ENCODE assay signal across 8 cellular contexts in the genomic region with DNA sequence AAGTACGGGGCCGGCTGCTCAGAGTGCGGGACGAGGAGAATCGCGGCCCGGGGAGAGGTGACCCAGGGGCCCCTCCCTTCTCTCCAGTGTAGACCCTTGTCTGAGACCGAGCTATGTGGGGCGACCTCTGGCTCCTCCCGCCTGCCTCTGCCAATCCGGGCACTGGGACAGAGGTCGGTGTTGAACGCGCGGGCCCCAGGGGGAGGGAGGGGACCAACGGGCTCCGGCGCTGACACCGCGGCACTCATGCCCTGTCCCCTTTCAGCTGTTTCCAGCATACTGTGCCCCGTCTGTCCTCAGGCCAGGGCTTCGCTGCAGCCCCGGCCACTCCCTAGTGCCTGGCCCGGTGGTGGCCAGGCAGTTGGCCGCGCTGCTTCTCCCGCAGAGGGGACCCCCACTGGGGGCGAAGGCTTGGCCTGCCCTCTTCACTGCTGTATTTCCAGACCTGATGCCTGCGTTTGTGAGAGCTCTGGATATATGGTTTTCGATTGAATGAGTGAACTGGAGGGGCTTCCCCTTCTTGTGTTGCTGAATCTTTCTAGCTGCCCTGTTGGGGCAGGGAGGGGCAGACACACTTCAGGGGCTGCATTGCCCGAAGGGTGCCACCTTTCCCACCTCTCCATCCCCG. TPM values are rescaled to one million over a fixed set of nuclear protein-coding genes. Genes with fewer than 3 reads are reported as not detected.
A peak's percentile ranks its signal among the peaks of the same experiment; 100 is the strongest.
DNase-seq lines count a peak whose midpoint lies in the region; ATAC-seq, FAIRE-seq and TF ChIP-seq lines count a peak whose summit lies in the region.

No MANE protein-coding gene starts in this region.

- peaks cover 40% of the 10 kb centered on the region for H3K4me1 ChIP-seq in HepG2 (ENCODE audit: insufficient read depth, low read length)

- peaks cover 36 to 43% of the 10 kb centered on the region in 2 experiments for H3K36me3 ChIP-seq in HepG2 (replicated peaks in 1 of 2; ENCODE audit: control insufficient read depth in 1 of 2, insufficient read depth in 2 of 2, low read length in 2 of 2)

- BruUV-seq in HepG2 (replicated peaks; lab: Mats Ljungman, UMichigan): no TSS peak

- 4% methylated on average over 17 of the region's 32 CpGs for WGBS in HepG2 (ENCODE audit: low lambda C conversion rate)

- H2AFZ ChIP-seq in HepG2 (ENCODE audit: low read length): no peak overlapping the region

- peaks cover 46% of the 10 kb centered on the region for H3K79me2 ChIP-seq in HepG2 (ENCODE audit: insufficient read depth, low read length)

- H4K20me1 ChIP-seq in HepG2 (ENCODE audit: insufficient read depth, low read length): peaks cover 24% of the 10 kb centered on the region

- no peak for TF ChIP-seq CTCF in D721Med (IDR thresholded peaks at IDR 0.05; ENCODE audit: insufficient read depth, missing control alignments)
- TF ChIP-seq CTCF in HepG2 (CRISPR knock-in tag; IDR thresholded peaks at IDR 0.05): peak; percentile 37

- intact Hi-C loops in HepG2 (cut with micrococcal nuclease; ENCODE audit: unreplicated experiment): loop anchor here (2.0 to 5.0 kb wide), 3 partner anchors 65 to 145 kb away; partner anchors contain the start of genes STEAP3 and TMEM37

- POLR2A ChIA-PET in HepG2 (lab: Yijun Ruan, JAX): interaction anchor here (0.9 to 2.2 kb wide), 17 partner anchors 10 to 120 kb away, joined by 3 to 26 read pairs (median 5); partner anchors contain the start of gene TMEM37

- FAIRE-seq in D721Med (lab: Jason Lieb, UNC): no peak
- peak; percentile 44 for FAIRE-seq in HepG2 (lab: Jason Lieb, UNC)

- in situ Hi-C loops in HepG2 (cut with HindIII; ENCODE audit: extremely low pct_ligation_motif_present, low pct_unique_long_range_greater_than_20kb): no loop called here

- CTCF ChIA-PET in HepG2 (lab: Yijun Ruan, JAX; ENCODE audit: low intra/inter-chr PET ratio, low total read pairs): no interaction called here

- peak overlapping the region; percentile 99 for H3K4me2 ChIP-seq in HepG2 (ENCODE audit: low read depth, low read length)

- ATAC-seq in GM21423 (IDR thresholded peaks at IDR 0.05; ENCODE audit: unreplicated experiment) (peak; percentile 27), HepG2 (peak; percentile 87)
- ATAC-seq in activated CD4-positive, CD25-positive, alpha-beta regulatory T cell treated with anti-CD3 and anti-CD28 coated beads, Interleukin-2, amount 50 U/mL, for 24 hours: peak; percentile 22 to 26

- no peaks in the 10 kb centered on the region; a peak in 1 of 5 replicates for H3K27me3 ChIP-seq in HepG2 (ENCODE audit: control insufficient read depth in 1 of 2, insufficient read depth in 2 of 2, low read length in 2 of 2)

- peak; percentile 57 for DNase-seq in D721Med (ENCODE audit: insufficient read length, low spot score)
- peak; percentile 69 for DNase-seq in HuH-7 (ENCODE audit: low spot score)
- DNase-seq in HepG2 (ENCODE audit: low spot score): peak; percentile 73
- peak in 2 of 3 experiments; percentile 8 to 54 for DNase-seq in stimulated activated CD4-positive, alpha-beta T cell treated with anti-CD3 and anti-CD28 coated beads, TNF-alpha, amount 100 ng/mL, for 24 hours (ENCODE audit: low read depth in 3 of 3)
- DNase-seq in HPDE6-E6E7 (ENCODE audit: extremely low spot score): no peak

- H3K9ac ChIP-seq in HepG2 (ENCODE audit: insufficient read depth, low read depth, low read length): peak overlapping the region; percentile 84

- H3K4me3 ChIP-seq in HepG2 (replicated peaks in 1 of 3; ENCODE audit: insufficient read depth in 1 of 3, low read depth in 2 of 3, low read length in 3 of 3): peak overlapping the region; percentile 86 to 95 (median 88)

- H3K27ac ChIP-seq in cingulate gyrus (ENCODE audit: low read depth, low read length) (peak overlapping the region; percentile 86), HepG2 (ENCODE audit: extremely low read length, insufficient read depth, low read length) (peak overlapping the region; percentile 84)

- TF ChIP-seq RAD21 in HepG2 (CRISPR knock-in tag; IDR thresholded peaks at IDR 0.05): peak; percentile 9; the same call in 1 of the 2 replicates

- no peaks in the 10 kb centered on the region for H3K9me3 ChIP-seq in HepG2 (ENCODE audit: low read length)

- TF ChIP-seq POLR2A in HepG2 (IDR thresholded peaks at IDR 0.05; ENCODE audit: insufficient read depth in 1 of 2, low read depth in 2 of 2, low read length in 2 of 2): peak in 1 of 2 experiments; percentile 45; a peak in 1 of 4 replicates

- TF ChIP-seq EP300 in HepG2 (IDR thresholded peaks at IDR 0.05; ENCODE audit: low read depth in 2 of 2, low read length in 2 of 2) (no peak), HepG2 (CRISPR knock-in tag; IDR thresholded peaks at IDR 0.05; ENCODE audit: borderline replicate concordance) (no peak)

TF ChIP-seq in HepG2, 621 proteins besides CTCF, POLR2A, EP300 and RAD21 (continues in another document):
- 0 out of 2 replicates have a peak, but pooled peaks have one; percentile 18 for TF ChIP-seq NRL (CRISPR knock-in tag; IDR thresholded peaks at IDR 0.05; ENCODE audit: borderline replicate concordance)
- 0 out of 2 replicates have a peak, but pooled peaks have one; percentile 16 for TF ChIP-seq ZNF782 (CRISPR knock-in tag; IDR thresholded peaks at IDR 0.05; ENCODE audit: borderline replicate concordance)
- no peak for TF ChIP-seq JUND (CRISPR knock-in tag; IDR thresholded peaks at IDR 0.05)
- TF ChIP-seq, protein P1, sequence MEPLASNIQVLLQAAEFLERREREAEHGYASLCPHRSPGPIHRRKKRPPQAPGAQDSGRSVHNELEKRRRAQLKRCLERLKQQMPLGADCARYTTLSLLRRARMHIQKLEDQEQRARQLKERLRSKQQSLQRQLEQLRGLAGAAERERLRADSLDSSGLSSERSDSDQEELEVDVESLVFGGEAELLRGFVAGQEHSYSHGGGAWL (CRISPR knock-in tag; IDR thresholded peaks at IDR 0.05): no peak; the same call in 1 of the 2 replicates
- TF ChIP-seq PHF8 (CRISPR knock-in tag; IDR thresholded peaks at IDR 0.05): no peak
- TF ChIP-seq AKAP8 (CRISPR knock-in tag; IDR thresholded peaks at IDR 0.05): no peak
- peak; percentile 99 for TF ChIP-seq PPARG (CRISPR knock-in tag; conservative IDR thresholded peaks at IDR 0.05)
- TF ChIP-seq ZNF326 (CRISPR knock-in tag; IDR thresholded peaks at IDR 0.05; ENCODE audit: borderline replicate concordance): 0 out of 2 replicates have a peak, but pooled peaks have one; percentile 44
- peak; percentile 63; the same call in 1 of the 2 replicates for TF ChIP-seq PITX1 (CRISPR knock-in tag; IDR thresholded peaks at IDR 0.05)
- TF ChIP-seq SP5 (CRISPR knock-in tag; IDR thresholded peaks at IDR 0.05; ENCODE audit: borderline replicate concordance, low read depth): 0 out of 2 replicates have a peak, but pooled peaks have one; percentile 55
- TF ChIP-seq HMG20B (CRISPR knock-in tag; conservative IDR thresholded peaks at IDR 0.05): 0 out of 2 replicates have a peak, but pooled peaks have one; percentile 23

RNA-seq across cellular contexts. Expression of gene DBI, which starts 0.8 kb away (rescaled TPM):
- total RNA-seq in HepG2 (2016; rRNA removed; fragmentation: Illumina TruSeq; extraction: Trizol): 659 and 853 TPM in 2 replicates
- 310 and 434 TPM in 2 replicates for total RNA-seq in HepG2 (2016; cell fraction: cytosol; rRNA removed; fragmentation: Illumina TruSeq; extraction: Trizol; ENCODE audit: low read depth)
- total RNA-seq in HepG2 (2016; cell fraction: insoluble cytoplasmic fraction; rRNA removed; fragmentation: Illumina TruSeq; extraction: Trizol): 674 and 918 TPM in 2 replicates
- total RNA-seq in HepG2 (2016; cell fraction: membrane; rRNA removed; fragmentation: Illumina TruSeq; extraction: Trizol): 378 and 472 TPM in 2 replicates
- 241 and 297 TPM in 2 replicates for total RNA-seq in HepG2 (2016; cell fraction: nucleus; rRNA removed; fragmentation: Illumina TruSeq; extraction: Trizol)
- 330 and 331 TPM in 2 replicates for polyA plus RNA-seq in HepG2 (2011; rRNA removed)
- polyA plus RNA-seq in HepG2 (2011; cell fraction: cytosol; rRNA removed): 381 and 407 TPM in 2 replicates
- polyA plus RNA-seq in HepG2 (2011; cell fraction: nucleus; rRNA removed): 73.2 and 81.0 TPM in 2 replicates
- polyA plus RNA-seq in HepG2 (2012): 321 and 573 TPM in 2 replicates
- 519 and 818 TPM in 2 replicates for polyA plus RNA-seq in HepG2 (2016; cell fraction: cytosol; fragmentation: Illumina TruSeq; extraction: Trizol; ENCODE audit: low read depth)
- 1,321 and 1,540 TPM in 2 replicates for polyA plus RNA-seq in HepG2 (2016; cell fraction: insoluble cytoplasmic fraction; fragmentation: Illumina TruSeq; extraction: Trizol; ENCODE audit: low read depth)
- 517 and 687 TPM in 2 replicates for polyA plus RNA-seq in HepG2 (2016; cell fraction: membrane; fragmentation: Illumina TruSeq; extraction: Trizol; ENCODE audit: low read depth)
- polyA plus RNA-seq in HepG2 (2016; cell fraction: nucleus; fragmentation: Illumina TruSeq; extraction: Trizol; ENCODE audit: insufficient read depth, low read depth): 644 and 685 TPM in 2 replicates
- polyA minus RNA-seq in HepG2 (2011; rRNA and poly(A)+ RNA removed; ENCODE audit: low replicate concordance): 87.2 and 175 TPM in 2 replicates
- 58.8 and 65.3 TPM in 2 replicates for polyA minus RNA-seq in HepG2 (2011; cell fraction: cytosol; rRNA and poly(A)+ RNA removed)
- 84.6 and 100.0 TPM in 2 replicates for polyA minus RNA-seq in HepG2 (2011; cell fraction: nucleus; rRNA and poly(A)+ RNA removed)

RNA-seq across cellular contexts. Expression of gene C2orf76, which starts 1.0 kb away (rescaled TPM):
- total RNA-seq in HepG2 (2016; rRNA removed; fragmentation: Illumina TruSeq; extraction: Trizol): 8.5 TPM in 2 replicates
- 4.1 and 6.0 TPM in 2 replicates for total RNA-seq in HepG2 (2016; cell fraction: cytosol; rRNA removed; fragmentation: Illumina TruSeq; extraction: Trizol; ENCODE audit: low read depth)
- total RNA-seq in HepG2 (2016; cell fraction: insoluble cytoplasmic fraction; rRNA removed; fragmentation: Illumina TruSeq; extraction: Trizol): 8.0 and 10.5 TPM in 2 replicates
- 5.2 and 6.1 TPM in 2 replicates for total RNA-seq in HepG2 (2016; cell fraction: membrane; rRNA removed; fragmentation: Illumina TruSeq; extraction: Trizol)
- 4.3 and 7.4 TPM in 2 replicates for total RNA-seq in HepG2 (2016; cell fraction: nucleus; rRNA removed; fragmentation: Illumina TruSeq; extraction: Trizol)
- polyA plus RNA-seq in HepG2 (2011; rRNA removed): 6.5 and 7.7 TPM in 2 replicates
- polyA plus RNA-seq in HepG2 (2011; cell fraction: cytosol; rRNA removed): 1.7 and 3.8 TPM in 2 replicates
- polyA plus RNA-seq in HepG2 (2011; cell fraction: nucleus; rRNA removed): 1.0 and 1.4 TPM in 2 replicates
- 5.3 and 7.3 TPM in 2 replicates for polyA plus RNA-seq in HepG2 (2012)
- 5.1 and 5.7 TPM in 2 replicates for polyA plus RNA-seq in HepG2 (2016; cell fraction: cytosol; fragmentation: Illumina TruSeq; extraction: Trizol; ENCODE audit: low read depth)
- 11.9 and 12.5 TPM in 2 replicates for polyA plus RNA-seq in HepG2 (2016; cell fraction: insoluble cytoplasmic fraction; fragmentation: Illumina TruSeq; extraction: Trizol; ENCODE audit: low read depth)
- 4.6 and 5.4 TPM in 2 replicates for polyA plus RNA-seq in HepG2 (2016; cell fraction: membrane; fragmentation: Illumina TruSeq; extraction: Trizol; ENCODE audit: low read depth)
- 3.6 and 7.1 TPM in 2 replicates for polyA plus RNA-seq in HepG2 (2016; cell fraction: nucleus; fragmentation: Illumina TruSeq; extraction: Trizol; ENCODE audit: insufficient read depth, low read depth)
- polyA minus RNA-seq in HepG2 (2011; rRNA and poly(A)+ RNA removed; ENCODE audit: low replicate concordance): 0.96 and 1.4 TPM in 2 replicates
- 1.5 and 1.8 TPM in 2 replicates for polyA minus RNA-seq in HepG2 (2011; cell fraction: cytosol; rRNA and poly(A)+ RNA removed)
- polyA minus RNA-seq in HepG2 (2011; cell fraction: nucleus; rRNA and poly(A)+ RNA removed): 3.7 and 4.2 TPM in 2 replicates

Comparison
In these comparisons a context has a peak if more than half of its experiments do, and no peak if none do; other contexts are left out.
1. ATAC-seq: peak in every context shown above with its lines; median percentile 87 in HepG2; 27 in GM21423; 24 in activated CD4-positive, CD25-positive, alpha-beta regulatory T cell treated with anti-CD3 and anti-CD28 coated beads, Interleukin-2, amount 50 U/mL, for 24 hours.